Comparison of ENCODE assay signal across 22 cellular contexts in the genomic region with DNA sequence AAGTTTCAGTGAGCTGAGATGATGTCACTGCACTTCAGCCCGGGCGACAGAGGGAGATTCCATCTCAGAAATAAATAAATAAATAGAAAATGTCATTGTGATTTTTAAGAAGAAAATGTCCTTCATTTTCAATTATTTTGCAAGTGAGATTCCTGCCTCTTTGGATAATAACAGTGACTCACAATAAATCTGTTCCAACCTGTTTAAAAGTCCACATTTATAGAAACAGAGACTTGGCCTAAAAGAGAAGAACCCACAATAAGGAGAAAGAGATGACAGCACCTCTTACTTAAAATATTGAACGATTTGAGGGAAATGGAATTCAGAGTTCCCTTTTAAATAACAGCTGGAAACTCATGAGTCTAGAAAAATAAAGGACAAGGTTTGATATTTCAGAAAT.
DNase-seq lines count a peak whose midpoint lies in the region; ATAC-seq, FAIRE-seq and TF ChIP-seq lines count a peak whose summit lies in the region.
"Had no signal": no experiment of that assay in that cellular context is flagged by ENCODE, and none has a peak within 500 bp of the region (broad histone marks: within the 10 kb centered on the region; RNA-seq: fewer than 3 reads in every experiment).

No MANE protein-coding gene starts in this region.

- H3K4me3 ChIP-seq in Loucy (ENCODE audit: low read length, poor library complexity, severe bottlenecking) = no peak overlapping the region
- H3K4me3 ChIP-seq in epithelial cell of esophagus (ENCODE audit: low read length) = no peak overlapping the region
- H3K4me3 ChIP-seq in keratinocyte (ENCODE audit: control insufficient read depth in 2 of 3, extremely low read depth in 1 of 3, insufficient read depth in 2 of 3, low read depth in 1 of 3, low read length in 3 of 3) = peak overlapping the region in 1 of 3 experiments; percentile 45
- H3K4me3 ChIP-seq: A549; BLaER1 treated with 17β-estradiol and CSF1 and Interleukin-3, amounts not matched to agents 10 nM and 100 nM; GM23338 had no signal

- H3K9me3 ChIP-seq in Loucy (ENCODE audit: insufficient read depth, low read depth, low read length) (no peaks in the 10 kb centered on the region), keratinocyte (ENCODE audit: control insufficient read depth, low read depth, low read length) (no peaks in the 10 kb centered on the region)
- H3K9me3 ChIP-seq: A549; BE2C; BLaER1 treated with 17β-estradiol and CSF1 and Interleukin-3, amounts not matched to agents 10 nM and 100 nM; Caco-2 had no signal

- CTCF ChIA-PET in RWPE1 (lab: Yijun Ruan, JAX) = no interaction called here

- FAIRE-seq in keratinocyte (lab: Jason Lieb, UNC) = no peak
- FAIRE-seq: A549, G401.6, GM12892 had no signal

- H3K36me3 ChIP-seq in Loucy (ENCODE audit: insufficient read depth, low read length) (no peaks in the 10 kb centered on the region), keratinocyte (ENCODE audit: control insufficient read depth in 2 of 2, extremely low read depth in 1 of 2, insufficient read depth in 2 of 2, low read length in 2 of 2) (no peaks in the 10 kb centered on the region)
- H3K36me3 ChIP-seq: BE2C; BLaER1 treated with 17β-estradiol and CSF1 and Interleukin-3, amounts not matched to agents 10 nM and 100 nM had no signal

- H2AFZ ChIP-seq in Loucy (ENCODE audit: low read length) (no peak overlapping the region), keratinocyte (ENCODE audit: control insufficient read depth, low read length) (peak overlapping the region; percentile 56)
- H2AFZ ChIP-seq: GM23338 had no signal

- POLR2A ChIA-PET in RWPE1 (lab: Yijun Ruan, JAX; ENCODE audit: low non-redundant PET) = no interaction called here

- H3K79me2 ChIP-seq in Loucy (ENCODE audit: insufficient read depth, low read length) (no peaks in the 10 kb centered on the region), keratinocyte (ENCODE audit: control insufficient read depth, insufficient read depth, low read length) (no peaks in the 10 kb centered on the region)

- dilution Hi-C loops in keratinocyte (cut with MboI; ENCODE audit: extremely low pct_ligation_motif_present, low sequenced_read_pairs) = no loop called here

- H3K4me1 ChIP-seq in Loucy (ENCODE audit: insufficient read depth, low read length, poor library complexity, severe bottlenecking) (peaks cover 31% of the 10 kb centered on the region), keratinocyte (ENCODE audit: control insufficient read depth, extremely low read depth, insufficient read depth, low read length) (no peaks in the 10 kb centered on the region)
- H3K4me1 ChIP-seq: A549, BE2C, Caco-2 had no signal

- H3K9me2 ChIP-seq in Loucy (replicated peaks; ENCODE audit: low read depth, low read length) = no peaks in the 10 kb centered on the region

- H3K4me2 ChIP-seq in Loucy (ENCODE audit: low read depth, low read length, poor library complexity, severe bottlenecking) (peak overlapping the region; percentile 34), keratinocyte (ENCODE audit: control insufficient read depth, extremely low read depth, insufficient read depth, low read depth, low read length) (no peak overlapping the region)
- H3K4me2 ChIP-seq: A549; BLaER1 treated with 17β-estradiol and CSF1 and Interleukin-3, amounts not matched to agents 10 nM and 100 nM; GM23338 had no signal

- DNase-seq in RWPE1 (ENCODE audit: low spot score) (peak; percentile 3), epithelial cell of esophagus (ENCODE audit: low read depth) (peak; percentile 63), keratinocyte (ENCODE audit: low read depth, low spot score) (no peak), C1 segment of cervical spinal cord (lab: John Stamatoyannopoulos, UW) (no peak)
- DNase-seq: 8988T; ACHN; AML-193; BE2C; Caco-2; CD4-positive, alpha-beta memory T cell; DMS153; DND-41; H9 had no signal

- H3K27me3 ChIP-seq in Loucy (ENCODE audit: insufficient read depth, low read length, poor library complexity, severe bottlenecking) (no peaks in the 10 kb centered on the region), keratinocyte (ENCODE audit: control insufficient read depth, extremely low read depth, insufficient read depth, low read length) (no peaks in the 10 kb centered on the region)
- H3K27me3 ChIP-seq: BE2C; BLaER1 treated with 17β-estradiol and CSF1 and Interleukin-3, amounts not matched to agents 10 nM and 100 nM had no signal

- TF ChIP-seq CTCF in Loucy (conservative IDR thresholded peaks at IDR 0.05; ENCODE audit: low read length) (no peak), RWPE1 (conservative IDR thresholded peaks at IDR 0.05; ENCODE audit: low read depth) (no peak), epithelial cell of esophagus (IDR thresholded peaks at IDR 0.05; ENCODE audit: insufficient read depth, low read depth, low read length, missing control alignments) (no peak), keratinocyte (optimal IDR thresholded peaks at IDR 0.05 in 1 of 3, IDR thresholded peaks at IDR 0.05 in 1 of 3, conservative IDR thresholded peaks at IDR 0.05 in 1 of 3; ENCODE audit: extremely low read depth in 1 of 3, insufficient read depth in 2 of 3, low read length in 3 of 3) (no peak)

- H3K9ac ChIP-seq in Loucy (ENCODE audit: low read depth, low read length, poor library complexity, severe bottlenecking) = no peak overlapping the region
- no peak overlapping the region for H3K9ac ChIP-seq in keratinocyte (ENCODE audit: control insufficient read depth, extremely low read depth, insufficient read depth, low read length)
- H3K9ac ChIP-seq: BLaER1 treated with 17β-estradiol and CSF1 and Interleukin-3, amounts not matched to agents 10 nM and 100 nM had no signal

- H4K20me1 ChIP-seq in Loucy (ENCODE audit: insufficient read depth, low read length, poor library complexity, severe bottlenecking) (no peaks in the 10 kb centered on the region), keratinocyte (ENCODE audit: control insufficient read depth, extremely low read depth, insufficient read depth, low read length) (no peaks in the 10 kb centered on the region)
- H4K20me1 ChIP-seq: BLaER1 treated with 17β-estradiol and CSF1 and Interleukin-3, amounts not matched to agents 10 nM and 100 nM had no signal

- H3K27ac ChIP-seq in RWPE1 = no peak overlapping the region
- H3K27ac ChIP-seq in keratinocyte (ENCODE audit: control insufficient read depth, insufficient read depth, low read length) = no peak overlapping the region
- H3K27ac ChIP-seq: A549; BLaER1 treated with 17β-estradiol and CSF1 and Interleukin-3, amounts not matched to agents 10 nM and 100 nM had no signal

- no peaks in the 10 kb centered on the region for H3K9me1 ChIP-seq in keratinocyte (ENCODE audit: control insufficient read depth, extremely low read depth, insufficient read depth, low read length)

- ATAC-seq in HG03108 (IDR thresholded peaks at IDR 0.05; ENCODE audit: unreplicated experiment) (no peak), GM19452 (IDR thresholded peaks at IDR 0.05; ENCODE audit: unreplicated experiment) (no peak)
- ATAC-seq: A549, GM23338, HCT116 had no signal

- no peaks in the 10 kb centered on the region for H3F3A ChIP-seq in Loucy (ENCODE audit: low read depth)

Comparison
In these comparisons a context has a peak if more than half of its experiments do, and no peak if none do; other contexts are left out.
1. DNase-seq: peak in RWPE1 (single experiment) and epithelial cell of esophagus (single experiment); none in keratinocyte (single experiment) and C1 segment of cervical spinal cord (0 of 14).